Comparison of ENCODE assay signal across 1 cellular context in genomic region chr3:39122811-39123210, GRCh38.
TF ChIP-seq lines count a peak whose summit lies in the region.

No MANE protein-coding gene starts in this region.

TF ChIP-seq in K562, 482 proteins besides CTCF, POLR2A, EP300 and RAD21 (continued from another document):
- TF ChIP-seq HOMEZ (CRISPR knock-in tag; IDR thresholded peaks at IDR 0.05), result no peak
- TF ChIP-seq EHMT2 (IDR thresholded peaks at IDR 0.05), result no peak
- no peak for TF ChIP-seq CREB3L1 (IDR thresholded peaks at IDR 0.05; ENCODE audit: borderline replicate concordance, low read depth)
- TF ChIP-seq WHSC1 (IDR thresholded peaks at IDR 0.05; ENCODE audit: low read length), result no peak
- TF ChIP-seq PKNOX1 (IDR thresholded peaks at IDR 0.05), result no peak
- no peak for TF ChIP-seq GATAD2A (IDR thresholded peaks at IDR 0.05)
- TF ChIP-seq TSHZ1 (CRISPR knock-in tag; IDR thresholded peaks at IDR 0.05), result no peak
- no peak for TF ChIP-seq PHTF2 (CRISPR knock-in tag; IDR thresholded peaks at IDR 0.05)
- no peak for TF ChIP-seq PHF8 (IDR thresholded peaks at IDR 0.05; ENCODE audit: borderline replicate concordance, low read length)
- TF ChIP-seq KDM4B (IDR thresholded peaks at IDR 0.05; ENCODE audit: borderline replicate concordance in 2 of 2, low read depth in 1 of 2), result no peak
TF ChIP-seq in K562: peak in this region for 0.
